9 cellular contexts compared by ENCODE assay signal in genomic region chr10:103555712-103556111, GRCh38.
DNase-seq lines count a peak whose midpoint lies in the region; TF ChIP-seq lines count a peak whose summit lies in the region.
"Had no signal": no experiment of that assay in that cellular context is flagged by ENCODE, and none has a peak within 500 bp of the region (broad histone marks: within the 10 kb centered on the region; RNA-seq: fewer than 3 reads in every experiment).

No MANE protein-coding gene starts in this region.

- no peak for TF ChIP-seq POLR2A in ovary (IDR thresholded peaks at IDR 0.05)

- 52 to 61% (median 58%) methylated on average over 11 of the region's 11 CpGs for WGBS in ovary, 3 donors

- H4K20me1 ChIP-seq in BLaER1: peaks cover 12% of the 10 kb centered on the region

- TF ChIP-seq EP300 in ovary (IDR thresholded peaks at IDR 0.05): no peak

- H3K36me3 ChIP-seq in BLaER1: no peaks in the 10 kb centered on the region
- H3K36me3 ChIP-seq in HUES6 (ENCODE audit: control insufficient read depth, insufficient read depth, low read length): peaks cover 2% of the 10 kb centered on the region; the same call in 1 of the 2 replicates
- no peaks in the 10 kb centered on the region for H3K36me3 ChIP-seq in endocrine pancreas (ENCODE audit: control insufficient read depth, insufficient read depth, low read length)
- no peaks in the 10 kb centered on the region for H3K36me3 ChIP-seq in ovary

- peak overlapping the region; percentile 94 for H3K4me2 ChIP-seq in BLaER1

- TF ChIP-seq CTCF in ovary (IDR thresholded peaks at IDR 0.05): no peak

- H3K4me1 ChIP-seq in BLaER1: peaks cover 85% of the 10 kb centered on the region
- H3K4me1 ChIP-seq in HUES6 (ENCODE audit: control insufficient read depth, insufficient read depth, low read length): peaks cover 19% of the 10 kb centered on the region; the same call in 1 of the 2 replicates
- H3K4me1 ChIP-seq in endocrine pancreas (ENCODE audit: control insufficient read depth, insufficient read depth, low read length): peaks cover 10% of the 10 kb centered on the region
- peaks cover 4% of the 10 kb centered on the region for H3K4me1 ChIP-seq in ovary (ENCODE audit: insufficient read depth)

- H3K27me3 ChIP-seq in BLaER1 (peaks cover 36% of the 10 kb centered on the region), HUES6 (ENCODE audit: control insufficient read depth, insufficient read depth, low read length) (peaks cover 10% of the 10 kb centered on the region), endocrine pancreas (ENCODE audit: control insufficient read depth, insufficient read depth, low read length) (no peaks in the 10 kb centered on the region), ovary (no peaks in the 10 kb centered on the region)

- H3K9me3 ChIP-seq in BLaER1 (peaks cover under 1% of the 10 kb centered on the region; the same call in 1 of the 2 replicates), HUES6 (ENCODE audit: control insufficient read depth, insufficient read depth, low read depth, low read length) (0 out of 2 replicates have a peak, but pooled peaks cover 2% of the 10 kb centered on the region), endocrine pancreas (ENCODE audit: control insufficient read depth, low read length) (no peaks in the 10 kb centered on the region), ovary (no peaks in the 10 kb centered on the region)

- peak overlapping the region; percentile 53; the same call in 1 of the 2 replicates for H3K9ac ChIP-seq in BLaER1
- no peak overlapping the region for H3K9ac ChIP-seq in HUES6 (ENCODE audit: low read length)
- peak overlapping the region; percentile 71 for H3K9ac ChIP-seq in endocrine pancreas (ENCODE audit: control insufficient read depth, insufficient read depth, low read length)

- intact Hi-C loops in ovary (cut with DNase I): no loop called here

- DNase-seq in ovary (no peak), AG20443 (ENCODE audit: low spot score) (no peak), GDM1 (lab: John Stamatoyannopoulos, UW) (no peak), activated gamma-delta T cell treated with Interleukin-2 at 50 U/mL for 16 hours (no peak), A172 (ENCODE audit: low spot score) (no peak)
- DNase-seq: SHP77 had no signal

- peak overlapping the region; percentile 62 for H3K4me3 ChIP-seq in BLaER1
- peak overlapping the region; percentile 58 for H3K4me3 ChIP-seq in HUES6 (ENCODE audit: low read depth, low read length)
- H3K4me3 ChIP-seq in endocrine pancreas (ENCODE audit: control insufficient read depth, insufficient read depth, low read length): peak overlapping the region; percentile 44
- peak overlapping the region; percentile 40 for H3K4me3 ChIP-seq in ovary

- H3K27ac ChIP-seq in BLaER1 (no peak overlapping the region), HUES6 (ENCODE audit: low read depth, low read length) (no peak overlapping the region), ovary (no peak overlapping the region)
